ENCODE assay signal across 14 cellular contexts in genomic region chr6:68238097-68238597, GRCh38.
DNase-seq lines count a peak whose midpoint lies in the region; ATAC-seq, FAIRE-seq and TF ChIP-seq lines count a peak whose summit lies in the region.
"Had no signal": no experiment of that assay in that cellular context is flagged by ENCODE, and none has a peak within 500 bp of the region (broad histone marks: within the 10 kb centered on the region; RNA-seq: fewer than 3 reads in every experiment).

No MANE protein-coding gene starts in this region.

- no peak overlapping the region for H4K91ac ChIP-seq in neuronal stem cell (ENCODE audit: low read depth, low read length, poor library complexity)

- no peak for FAIRE-seq in GM12891 (lab: Jason Lieb, UNC)

- H2BK5ac ChIP-seq in neuronal stem cell (ENCODE audit: low read length), result no peak overlapping the region

- H3K18ac ChIP-seq in neuronal stem cell (ENCODE audit: low read length), result no peak overlapping the region

- H3K4me3 ChIP-seq in foreskin fibroblast (ENCODE audit: low read depth in 1 of 2, low read length in 2 of 2) (no peak overlapping the region), neuronal stem cell (ENCODE audit: low read length in 2 of 2) (no peak overlapping the region)
- H3K4me3 ChIP-seq: left ventricle myocardium inferior had no signal

- H3K36me3 ChIP-seq in neuronal stem cell (replicated peaks in 1 of 2; ENCODE audit: control insufficient read depth in 2 of 2, insufficient read depth in 2 of 2, low read length in 2 of 2), result no peaks in the 10 kb centered on the region
- H3K36me3 ChIP-seq: left ventricle myocardium inferior had no signal

- no peak overlapping the region for H3K27ac ChIP-seq in neuronal stem cell (replicated peaks; ENCODE audit: low read length)
- H3K27ac ChIP-seq: left ventricle myocardium inferior had no signal

- H2AFZ ChIP-seq in neuronal stem cell (ENCODE audit: low read length), result no peak overlapping the region

- no peak overlapping the region for H3K4ac ChIP-seq in neuronal stem cell (ENCODE audit: low read length)

- H3K4me1 ChIP-seq in neuronal stem cell (ENCODE audit: control insufficient read depth in 2 of 2, insufficient read depth in 1 of 2, low read depth in 1 of 2, low read length in 2 of 2), result peaks cover 3 to 18% of the 10 kb centered on the region in 2 donors
- H3K4me1 ChIP-seq: left ventricle myocardium inferior had no signal

- no peak overlapping the region for H2AK5ac ChIP-seq in neuronal stem cell (ENCODE audit: low read depth, low read length)

- no peak overlapping the region for H2BK120ac ChIP-seq in neuronal stem cell (ENCODE audit: low read depth, low read length)

- H2BK12ac ChIP-seq in neuronal stem cell (ENCODE audit: low read length), result no peak overlapping the region

- H3K79me1 ChIP-seq in neuronal stem cell (ENCODE audit: low read depth, low read length), result no peaks in the 10 kb centered on the region

- no peak overlapping the region for H3K9ac ChIP-seq in neuronal stem cell (ENCODE audit: low read depth, low read length, poor library complexity)

- peak; percentile 49 for ATAC-seq in GM18867 (IDR thresholded peaks at IDR 0.05; ENCODE audit: unreplicated experiment)
- ATAC-seq in HG02852 (IDR thresholded peaks at IDR 0.05; ENCODE audit: unreplicated experiment), result peak; percentile 58
- ATAC-seq: activated CD8-positive, alpha-beta T cell treated with anti-CD3 and anti-CD28 coated beads for 36 hours; Right ventricle myocardium inferior had no signal

- no peak overlapping the region for H4K8ac ChIP-seq in neuronal stem cell (ENCODE audit: low read depth, low read length)

- H3K14ac ChIP-seq in neuronal stem cell (ENCODE audit: low read length), result no peak overlapping the region

- no peak for TF ChIP-seq POLR2A in GM12891 (IDR thresholded peaks at IDR 0.05; ENCODE audit: low read depth, low read length)

- WGBS in neuronal stem cell (ENCODE audit: extremely low coverage in 2 of 2, insufficient read length in 2 of 2, insufficient replicate concordance in 1 of 2), 2 donors, result no CpG with 5 or more reads among the region's 1 CpG

- H3K9me3 ChIP-seq in neuronal stem cell (replicated peaks in 1 of 2; ENCODE audit: control insufficient read depth in 2 of 2, insufficient read depth in 1 of 2, low read depth in 1 of 2, low read length in 2 of 2), result no peaks in the 10 kb centered on the region
- H3K9me3 ChIP-seq: Caco-2 had no signal

- no peak overlapping the region for H2BK15ac ChIP-seq in neuronal stem cell (ENCODE audit: low read length)

- no peak overlapping the region for H3K4me2 ChIP-seq in neuronal stem cell (ENCODE audit: insufficient read depth, low read length, poor library complexity, severe bottlenecking)

- H3K27me3 ChIP-seq in neuronal stem cell (ENCODE audit: control insufficient read depth in 3 of 3, insufficient read depth in 3 of 3, low read depth in 1 of 3, low read length in 3 of 3), result no peaks in the 10 kb centered on the region

- no peak overlapping the region for H3K23ac ChIP-seq in neuronal stem cell (ENCODE audit: low read depth, low read length, poor library complexity)

- TF ChIP-seq CTCF in foreskin fibroblast (IDR thresholded peaks at IDR 0.05; ENCODE audit: low read depth, low read length), result no peak

- DNase-seq in NCI-H226 (peak; percentile 6), foreskin fibroblast (peak; percentile 45 to 73), HT-29 (ENCODE audit: low spot score) (no peak), anterior cingulate cortex (lab: John Stamatoyannopoulos, UW) (no peak), neuronal stem cell (ENCODE audit: low spot score) (no peak), GM12891 (ENCODE audit: insufficient read length, low spot score) (no peak)
- DNase-seq: activated CD8-positive, alpha-beta T cell treated with anti-CD3 and anti-CD28 coated beads for 36 hours; Caco-2; left ventricle myocardium inferior; NCI-H187 treated with DMSO at 0.1 percent for 48 hours; retina had no signal

TF ChIP-seq in GM12891, 5 proteins besides CTCF, POLR2A, EP300 and RAD21:
- TF ChIP-seq SPI1 (IDR thresholded peaks at IDR 0.05; ENCODE audit: low read depth, low read length) (no peak), POU2F2 (IDR thresholded peaks at IDR 0.05; ENCODE audit: low read depth, low read length) (no peak), POLR2AphosphoS5 (IDR thresholded peaks at IDR 0.05; ENCODE audit: low read depth, low read length) (no peak), TAF1 (IDR thresholded peaks at IDR 0.05; ENCODE audit: low read depth, low read length) (no peak), PAX5 (IDR thresholded peaks at IDR 0.05; ENCODE audit: insufficient read depth, low read length, severe bottlenecking) (no peak)

Comparison
In these comparisons a context has a peak if more than half of its experiments do, and no peak if none do; other contexts are left out.
1. DNase-seq: peak in NCI-H226 (single experiment) and foreskin fibroblast (2 of 2); none in HT-29 (single experiment), anterior cingulate cortex (0 of 58), neuronal stem cell (single experiment) and GM12891 (single experiment).